ENCODE assay signal across 9 cellular contexts in genomic region chrX:2697306-2697705, GRCh38. TPM values are rescaled to one million over a fixed set of nuclear protein-coding genes. Genes with fewer than 3 reads are reported as not detected.
DNase-seq lines count a peak whose midpoint lies in the region; ATAC-seq and TF ChIP-seq lines count a peak whose summit lies in the region.
"Had no signal": no experiment of that assay in that cellular context is flagged by ENCODE, and none has a peak within 500 bp of the region (broad histone marks: within the 10 kb centered on the region; RNA-seq: fewer than 3 reads in every experiment).

No MANE protein-coding gene starts in this region.

- no peak for TF ChIP-seq EP300 in gastroesophageal sphincter (IDR thresholded peaks at IDR 0.05)

- H3K27ac ChIP-seq in cardiac muscle cell = peak overlapping the region; percentile 5
- H3K27ac ChIP-seq in gastroesophageal sphincter = peak overlapping the region in 3 of 4 donors; percentile 33 to 90 (median 65)

- peaks cover 47% of the 10 kb centered on the region for H3K36me3 Mint-ChIP-seq in type B pancreatic cell

- no peak for TF ChIP-seq CTCF in cardiac muscle cell (IDR thresholded peaks at IDR 0.05; ENCODE audit: low read depth, low read length)
- TF ChIP-seq CTCF in gastroesophageal sphincter (IDR thresholded peaks at IDR 0.05) = no peak
- no peak for TF ChIP-seq CTCF in type B pancreatic cell (conservative IDR thresholded peaks at IDR 0.05)

- TF ChIP-seq POLR2A in gastroesophageal sphincter (IDR thresholded peaks at IDR 0.05) = no peak

- peak overlapping the region; percentile 50 for H3K4me3 Mint-ChIP-seq in type B pancreatic cell

- intact Hi-C loops in Right ventricle myocardium superior (cut with DNase I) = no loop called here

- H3K4me1 ChIP-seq in cardiac muscle cell (ENCODE audit: low read depth) (peaks cover 57% of the 10 kb centered on the region), gastroesophageal sphincter (peaks cover 2 to 100% (median 45%) of the 10 kb centered on the region in 3 donors)

- H3K9me3 Mint-ChIP-seq in type B pancreatic cell = peaks cover 4% of the 10 kb centered on the region

- ATAC-seq in Right ventricle myocardium superior (ENCODE audit: poor library complexity) (no peak), gastroesophageal sphincter (no peak), HG03108 (IDR thresholded peaks at IDR 0.05; ENCODE audit: unreplicated experiment) (no peak)

- H3K27me3 Mint-ChIP-seq in type B pancreatic cell = no peaks in the 10 kb centered on the region

- 20 to 92% methylated on average over 2 of the region's 7 CpGs for WGBS in gastroesophageal sphincter (ENCODE audit: low coverage in 1 of 2), 2 donors

- H3K27me3 ChIP-seq in cardiac muscle cell = no peaks in the 10 kb centered on the region
- H3K27me3 ChIP-seq in gastroesophageal sphincter = no peaks in the 10 kb centered on the region

- H3K4me3 ChIP-seq in cardiac muscle cell (no peak overlapping the region), gastroesophageal sphincter (peak overlapping the region in 1 of 2 donors; percentile 10)

- DNase-seq in cardiac muscle cell (ENCODE audit: low read depth in 1 of 2, low spot score in 1 of 2) = no peak
- DNase-seq in Right ventricle myocardium superior = no peak
- peak; percentile 47 for DNase-seq in RPMI8226
- DNase-seq in type B pancreatic cell (ENCODE audit: extremely low spot score, unreplicated experiment) = no peak
- DNase-seq in stimulated activated naive CD4-positive, alpha-beta T cell treated with Interleukin-2 at 50 U/mL for 16 hours (lab: John Stamatoyannopoulos, UW) = no peak
- no peak for DNase-seq in NK-92 treated with Interleukin-12 subunit alpha and Interleukin-12 subunit beta, amount 100 ng/mL, for 24 hours (lab: John Stamatoyannopoulos, UW)
- DNase-seq: NCI-H187 had no signal

- H3K4me1 Mint-ChIP-seq in type B pancreatic cell (ENCODE audit: unreplicated experiment) = peaks cover 55% of the 10 kb centered on the region

- H3K36me3 ChIP-seq in cardiac muscle cell (no peaks in the 10 kb centered on the region), gastroesophageal sphincter (peaks cover 0 to 6% of the 10 kb centered on the region in 2 donors)

- no peaks in the 10 kb centered on the region for H3K9me3 ChIP-seq in cardiac muscle cell (ENCODE audit: low read depth)
- H3K9me3 ChIP-seq in gastroesophageal sphincter = no peaks in the 10 kb centered on the region

- peak overlapping the region; percentile 99 for H3K27ac Mint-ChIP-seq in type B pancreatic cell

RNA-seq across cellular contexts. Expression of gene CD99, which starts 6.2 kb away (rescaled TPM):
- total RNA-seq in cardiac muscle cell (361 and 474 TPM in 2 replicates), Right ventricle myocardium superior (310 TPM), gastroesophageal sphincter (100 to 1,000 TPM; 285 to 421 (median 292) TPM), type B pancreatic cell (ENCODE audit: low replicate concordance) (292 and 372 TPM in 2 replicates)
- polyA plus RNA-seq in cardiac muscle cell = 467 and 575 TPM in 2 replicates

RNA-seq across cellular contexts. Expression of gene XG, which starts 54.5 kb away (rescaled TPM):
- total RNA-seq in cardiac muscle cell (not detected in 2 replicates), Right ventricle myocardium superior (0.35 TPM), gastroesophageal sphincter (under 1 TPM in 3 of 4 donors, not detected in 1; 0.19 to 0.67 (median 0.47) TPM), type B pancreatic cell (ENCODE audit: low replicate concordance) (0.55 and 0.63 TPM in 2 replicates)
- not detected in 2 replicates for polyA plus RNA-seq in cardiac muscle cell
